11 cellular contexts compared by ENCODE assay signal in the genomic region with DNA sequence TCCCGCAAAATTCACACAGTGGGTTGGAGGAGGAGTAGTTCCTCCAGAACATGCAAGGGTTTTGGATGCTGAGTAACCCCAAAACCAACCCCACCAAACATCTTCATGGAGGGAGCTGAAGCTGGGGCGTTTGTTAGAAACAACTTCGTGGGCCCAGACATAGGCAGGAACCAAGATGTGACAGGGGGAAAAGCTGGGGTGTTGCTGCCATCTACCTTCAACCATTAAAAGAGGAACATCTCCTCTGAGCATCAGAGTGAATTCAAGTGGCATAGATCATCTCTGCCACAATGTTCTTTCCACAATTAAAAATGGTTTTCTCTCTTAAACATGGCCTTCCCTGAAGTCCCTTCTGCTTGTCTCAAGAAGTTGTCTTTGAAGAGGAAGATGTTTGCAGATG. TPM values are rescaled to one million over a fixed set of nuclear protein-coding genes. Genes with fewer than 3 reads are reported as not detected.
DNase-seq lines count a peak whose midpoint lies in the region; ATAC-seq and TF ChIP-seq lines count a peak whose summit lies in the region.
"Had no signal": no experiment of that assay in that cellular context is flagged by ENCODE, and none has a peak within 500 bp of the region (broad histone marks: within the 10 kb centered on the region; RNA-seq: fewer than 3 reads in every experiment).

No MANE protein-coding gene starts in this region.

- DNase-seq in activated CD4-positive, alpha-beta T cell treated with anti-CD3 and anti-CD28 coated beads for 36 hours, result peak; percentile 38
- no peak for DNase-seq in activated CD4-positive, alpha-beta T cell treated with anti-CD3 and anti-CD28 coated beads for 48 hours
- DNase-seq in RPMI8226 (peak; percentile 21), left lobe of liver (ENCODE audit: low spot score) (no peak), spleen (no peak)
- DNase-seq: NCI-H1436, right lobe of liver had no signal

- H3K4me1 Mint-ChIP-seq in activated CD4-positive, alpha-beta T cell treated with anti-CD3 and anti-CD28 coated beads for 36 hours, result peaks cover 24% of the 10 kb centered on the region

- no peaks in the 10 kb centered on the region for H3K9me3 ChIP-seq in spleen
- H3K9me3 ChIP-seq: right lobe of liver had no signal

- H3K36me3 Mint-ChIP-seq in activated CD4-positive, alpha-beta T cell treated with anti-CD3 and anti-CD28 coated beads for 36 hours (ENCODE audit: low read depth), result peaks cover 5% of the 10 kb centered on the region

- no peak overlapping the region for H3K4me3 Mint-ChIP-seq in activated CD4-positive, alpha-beta T cell treated with anti-CD3 and anti-CD28 coated beads for 36 hours

- WGBS in spleen, 5 donors, result 41 to 59% (median 52%) methylated on average over 3 of the region's 3 CpGs

- peaks cover 0 to 27% (median 0%) of the 10 kb centered on the region in 6 donors for H3K4me1 ChIP-seq in spleen
- H3K4me1 ChIP-seq: right lobe of liver had no signal

- CTCF ChIA-PET in activated CD4-positive, alpha-beta T cell treated with anti-CD3 and anti-CD28 coated beads for 36 hours (lab: Charles Lee), result interaction anchor here (0.7 to 2.6 kb wide), 7 partner anchors 10 to 60 kb away, joined by 3 to 18 read pairs (median 4); no protein-coding TSS in a partner anchor

- no peak overlapping the region for H3K27ac ChIP-seq in spleen
- H3K27ac ChIP-seq: right lobe of liver, SK-N-MC had no signal

- peaks cover 2% of the 10 kb centered on the region for H3K9me3 Mint-ChIP-seq in activated CD4-positive, alpha-beta T cell treated with anti-CD3 and anti-CD28 coated beads for 36 hours (ENCODE audit: low read depth)

- H3K27ac Mint-ChIP-seq in activated CD4-positive, alpha-beta T cell treated with anti-CD3 and anti-CD28 coated beads for 36 hours, result no peak overlapping the region

- POLR2A ChIA-PET in activated CD4-positive, alpha-beta T cell treated with anti-CD3 and anti-CD28 coated beads for 36 hours (lab: Charles Lee), result no interaction called here

- TF ChIP-seq POLR2A in spleen (IDR thresholded peaks at IDR 0.05), result no peak

- peak in 1 of 11 experiments; percentile 19 for TF ChIP-seq CTCF in spleen (IDR thresholded peaks at IDR 0.05 in 8 of 11, conservative IDR thresholded peaks at IDR 0.05 in 3 of 11)

- intact Hi-C loops in activated CD4-positive, alpha-beta T cell treated with anti-CD3 and anti-CD28 coated beads for 36 hours (cut with DNase I, micrococcal nuclease), result loop anchor here in 1 of 2 experiments (1.0 kb wide), 1 partner anchor 59 kb away; no protein-coding TSS in a partner anchor
- intact Hi-C loops in spleen (cut with DNase I; ENCODE audit: low total_unique reads), result no loop called here

- H3K36me3 ChIP-seq in spleen, result peaks cover 0 to 13% (median 0%) of the 10 kb centered on the region in 6 donors
- H3K36me3 ChIP-seq: right lobe of liver had no signal

- no peaks in the 10 kb centered on the region for H3K27me3 ChIP-seq in spleen (replicated peaks in 1 of 7)
- H3K27me3 ChIP-seq: right lobe of liver had no signal

- no peak overlapping the region for H3K4me3 ChIP-seq in spleen
- H3K4me3 ChIP-seq: right lobe of liver, SK-N-MC had no signal

- peak; percentile 42 for ATAC-seq in activated CD4-positive, alpha-beta T cell treated with anti-CD3 and anti-CD28 coated beads for 36 hours
- ATAC-seq in GM19372 (IDR thresholded peaks at IDR 0.05; ENCODE audit: low read depth, unreplicated experiment) (peak; percentile 74), left lobe of liver (peak; percentile 23), HG03039 (IDR thresholded peaks at IDR 0.05; ENCODE audit: unreplicated experiment) (no peak), GM19397 (IDR thresholded peaks at IDR 0.05; ENCODE audit: unreplicated experiment) (no peak)

- H3K27me3 Mint-ChIP-seq in activated CD4-positive, alpha-beta T cell treated with anti-CD3 and anti-CD28 coated beads for 36 hours, result no peaks in the 10 kb centered on the region

RNA-seq across cellular contexts. Expression of gene SIDT1, which starts 20.5 kb away (rescaled TPM):
- 10 to 100 TPM; 19.0 to 19.7 TPM for total RNA-seq in activated CD4-positive, alpha-beta T cell treated with anti-CD3 and anti-CD28 coated beads for 36 hours
- total RNA-seq in left lobe of liver, result 0.55 TPM
- 10 to 100 TPM; 37.2 to 81.5 (median 47.4) TPM for total RNA-seq in spleen
- polyA plus RNA-seq in spleen, result 10 to 100 TPM; 12.4 to 13.4 (median 12.8) TPM

RNA-seq across cellular contexts. Expression of gene SPICE1, which starts 37.9 kb away (rescaled TPM):
- 10 to 100 TPM; 31.9 to 32.8 TPM for total RNA-seq in activated CD4-positive, alpha-beta T cell treated with anti-CD3 and anti-CD28 coated beads for 36 hours
- total RNA-seq in left lobe of liver (6.0 TPM), spleen (10 to 100 TPM; 15.7 to 26.3 (median 17.7) TPM)
- polyA plus RNA-seq in spleen, result 1 to 10 TPM; 1.4 to 2.1 (median 1.7) TPM

Comparison
In these comparisons a context has a peak if more than half of its experiments do, and no peak if none do; other contexts are left out.
1. DNase-seq: peak in activated CD4-positive, alpha-beta T cell treated with anti-CD3 and anti-CD28 coated beads for 36 hours (single experiment) and RPMI8226 (single experiment); none in activated CD4-positive, alpha-beta T cell treated with anti-CD3 and anti-CD28 coated beads for 48 hours (single experiment), left lobe of liver (single experiment) and spleen (single experiment).
2. ATAC-seq: peak in activated CD4-positive, alpha-beta T cell treated with anti-CD3 and anti-CD28 coated beads for 36 hours (single experiment), GM19372 (single experiment) and left lobe of liver (single experiment); none in HG03039 (single experiment) and GM19397 (single experiment).
3. RNA of gene SIDT1, which starts 20.5 kb away (total RNA-seq): 37.2 to 81.5 TPM in spleen and 19.0 to 19.7 TPM in activated CD4-positive, alpha-beta T cell treated with anti-CD3 and anti-CD28 coated beads for 36 hours; 0.55 TPM in left lobe of liver (single experiment); every median in the first group is over 10 times any median in the second.